Comparison of ENCODE assay signal across 9 cellular contexts in the genomic region with DNA sequence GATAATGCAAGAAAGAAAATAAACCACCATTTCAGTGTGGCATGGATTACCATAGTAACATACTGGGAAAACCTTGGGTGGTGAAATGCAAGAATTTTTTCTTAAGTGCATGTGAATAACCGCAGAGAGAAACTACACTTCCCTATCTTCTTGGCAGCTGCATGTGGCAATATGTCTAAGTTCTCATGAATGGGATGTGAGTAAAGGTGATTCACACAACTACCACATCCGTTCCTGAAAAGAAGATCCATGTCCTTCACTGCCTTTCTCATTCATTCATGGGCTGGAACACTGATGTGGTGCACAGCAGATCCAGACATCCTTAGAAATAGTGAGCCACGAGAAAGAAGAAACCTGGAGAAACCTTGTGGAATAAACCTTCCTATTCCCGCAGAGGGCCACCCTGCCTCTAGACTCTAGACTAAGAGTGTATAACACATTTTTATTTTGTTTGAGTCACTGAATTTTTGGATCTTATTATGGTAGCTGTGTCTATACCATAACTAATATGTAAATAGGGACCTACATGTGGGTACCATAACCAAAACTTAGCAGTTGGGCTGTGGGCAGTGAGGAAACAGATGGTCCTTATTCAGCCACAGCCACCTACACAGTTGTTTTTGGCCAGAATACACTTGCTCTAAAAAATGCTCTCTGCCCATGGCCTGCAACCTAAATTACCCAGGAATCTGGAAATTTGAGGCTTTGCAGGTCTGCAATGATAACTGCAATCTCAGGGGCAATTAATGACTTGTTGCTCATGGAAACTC.
DNase-seq lines count a peak whose midpoint lies in the region; ATAC-seq and TF ChIP-seq lines count a peak whose summit lies in the region.
"Had no signal": no experiment of that assay in that cellular context is flagged by ENCODE, and none has a peak within 500 bp of the region (broad histone marks: within the 10 kb centered on the region; RNA-seq: fewer than 3 reads in every experiment).

No MANE protein-coding gene starts in this region.

- H3K27ac Mint-ChIP-seq in activated T-helper 17 cell treated with anti-CD3 and anti-CD28 coated beads, Interleukin-2, amount 50 U/mL, for 72 hours = no peak overlapping the region

- DNase-seq in GM12865 (ENCODE audit: low read depth) (peak; percentile 40), SJCRH30 (no peak), hepatocyte (ENCODE audit: low spot score) (peak; percentile 7), heart left ventricle (no peak), NCI-H345 treated with DMSO at 0.1 percent for 48 hours (lab: John Stamatoyannopoulos, UW; ENCODE audit: unreplicated experiment) (no peak), activated gamma-delta T cell treated with Interleukin-2 at 50 U/mL for 16 hours (no peak)
- DNase-seq: posterior cingulate gyrus had no signal

- intact Hi-C loops in heart left ventricle (cut with DNase I) = no loop called here

- H3K4me2 ChIP-seq in hepatocyte = no peak overlapping the region

- TF ChIP-seq CTCF in GM12865 (IDR thresholded peaks at IDR 0.05; ENCODE audit: insufficient read depth, low read depth, low read length, missing control alignments) = no peak
- no peak for TF ChIP-seq CTCF in hepatocyte (IDR thresholded peaks at IDR 0.05; ENCODE audit: poor library complexity)
- no peak for TF ChIP-seq CTCF in heart left ventricle (IDR thresholded peaks at IDR 0.05)

- no peaks in the 10 kb centered on the region for H3K27me3 Mint-ChIP-seq in activated T-helper 17 cell treated with anti-CD3 and anti-CD28 coated beads, Interleukin-2, amount 50 U/mL, for 72 hours

- ATAC-seq in HG03175 (IDR thresholded peaks at IDR 0.05; ENCODE audit: unreplicated experiment) (peak; percentile 67), heart left ventricle (no peak)
- no peak for ATAC-seq in activated T-helper 17 cell treated with anti-CD3 and anti-CD28 coated beads, Interleukin-2, amount 50 U/mL, for 72 hours (replicated peaks)

- no peaks in the 10 kb centered on the region for H4K20me1 ChIP-seq in hepatocyte (ENCODE audit: insufficient read depth, poor library complexity, severe bottlenecking)

- TF ChIP-seq POLR2A in heart left ventricle (IDR thresholded peaks at IDR 0.05) = no peak

- H3K27me3 ChIP-seq in SJCRH30 (no peaks in the 10 kb centered on the region), hepatocyte (no peaks in the 10 kb centered on the region), heart left ventricle (no peaks in the 10 kb centered on the region)

- H3K4me3 Mint-ChIP-seq in activated T-helper 17 cell treated with anti-CD3 and anti-CD28 coated beads, Interleukin-2, amount 50 U/mL, for 72 hours = no peak overlapping the region

- H3K4me1 Mint-ChIP-seq in activated T-helper 17 cell treated with anti-CD3 and anti-CD28 coated beads, Interleukin-2, amount 50 U/mL, for 72 hours = no peaks in the 10 kb centered on the region

- H3K27ac ChIP-seq in SJCRH30 (peak overlapping the region; percentile 4; the same call in 1 of the 2 replicates), hepatocyte (no peak overlapping the region), heart left ventricle (no peak overlapping the region)

- no peaks in the 10 kb centered on the region for H3K9me3 ChIP-seq in SJCRH30 (replicated peaks)
- no peaks in the 10 kb centered on the region for H3K9me3 ChIP-seq in hepatocyte (ENCODE audit: low read depth)
- H3K9me3 ChIP-seq in heart left ventricle = no peaks in the 10 kb centered on the region

- H3K4me1 ChIP-seq in SJCRH30 (peaks cover 18% of the 10 kb centered on the region), hepatocyte (ENCODE audit: insufficient read depth) (no peaks in the 10 kb centered on the region), heart left ventricle (no peaks in the 10 kb centered on the region)

- WGBS in hepatocyte (ENCODE audit: low lambda C conversion rate, missing lambda C conversion rate) = 87% methylated on average over 4 of the region's 4 CpGs
- 77 to 85% (median 81%) methylated on average over 4 of the region's 4 CpGs for WGBS in heart left ventricle, 4 donors

- H3K4me3 ChIP-seq in GM12865 (ENCODE audit: low read depth, low read length) = no peak overlapping the region
- H3K4me3 ChIP-seq in SJCRH30 = no peak overlapping the region
- no peak overlapping the region for H3K4me3 ChIP-seq in hepatocyte
- H3K4me3 ChIP-seq in heart left ventricle = no peak overlapping the region

- no peaks in the 10 kb centered on the region for H3K36me3 Mint-ChIP-seq in activated T-helper 17 cell treated with anti-CD3 and anti-CD28 coated beads, Interleukin-2, amount 50 U/mL, for 72 hours (ENCODE audit: low read depth)

- peaks cover 8% of the 10 kb centered on the region for H3K9me3 Mint-ChIP-seq in activated T-helper 17 cell treated with anti-CD3 and anti-CD28 coated beads, Interleukin-2, amount 50 U/mL, for 72 hours

- no peaks in the 10 kb centered on the region for H3K36me3 ChIP-seq in SJCRH30
- no peaks in the 10 kb centered on the region for H3K36me3 ChIP-seq in hepatocyte (replicated peaks; ENCODE audit: insufficient read depth, low read depth)
- H3K36me3 ChIP-seq in heart left ventricle = no peaks in the 10 kb centered on the region

- no peaks in the 10 kb centered on the region for H3K79me2 ChIP-seq in hepatocyte

- H3K9me2 ChIP-seq in hepatocyte (replicated peaks; ENCODE audit: insufficient read depth) = no peaks in the 10 kb centered on the region

- H2AFZ ChIP-seq in hepatocyte = no peak overlapping the region

Comparison
In these comparisons a context has a peak if more than half of its experiments do, and no peak if none do; other contexts are left out.
1. DNase-seq: peak in GM12865 (single experiment) and hepatocyte (single experiment); none in SJCRH30 (0 of 2), heart left ventricle (0 of 5), NCI-H345 treated with DMSO at 0.1 percent for 48 hours (single experiment) and activated gamma-delta T cell treated with Interleukin-2 at 50 U/mL for 16 hours (single experiment).